ENCODE assay signal across 1 cellular context in genomic region chr2:182038579-182038978, GRCh38.
TF ChIP-seq lines count a peak whose summit lies in the region.

No MANE protein-coding gene starts in this region.

TF ChIP-seq in HEK293, 187 proteins besides CTCF, POLR2A, EP300 and RAD21 (continued from another document):
- TF ChIP-seq, protein P1, sequence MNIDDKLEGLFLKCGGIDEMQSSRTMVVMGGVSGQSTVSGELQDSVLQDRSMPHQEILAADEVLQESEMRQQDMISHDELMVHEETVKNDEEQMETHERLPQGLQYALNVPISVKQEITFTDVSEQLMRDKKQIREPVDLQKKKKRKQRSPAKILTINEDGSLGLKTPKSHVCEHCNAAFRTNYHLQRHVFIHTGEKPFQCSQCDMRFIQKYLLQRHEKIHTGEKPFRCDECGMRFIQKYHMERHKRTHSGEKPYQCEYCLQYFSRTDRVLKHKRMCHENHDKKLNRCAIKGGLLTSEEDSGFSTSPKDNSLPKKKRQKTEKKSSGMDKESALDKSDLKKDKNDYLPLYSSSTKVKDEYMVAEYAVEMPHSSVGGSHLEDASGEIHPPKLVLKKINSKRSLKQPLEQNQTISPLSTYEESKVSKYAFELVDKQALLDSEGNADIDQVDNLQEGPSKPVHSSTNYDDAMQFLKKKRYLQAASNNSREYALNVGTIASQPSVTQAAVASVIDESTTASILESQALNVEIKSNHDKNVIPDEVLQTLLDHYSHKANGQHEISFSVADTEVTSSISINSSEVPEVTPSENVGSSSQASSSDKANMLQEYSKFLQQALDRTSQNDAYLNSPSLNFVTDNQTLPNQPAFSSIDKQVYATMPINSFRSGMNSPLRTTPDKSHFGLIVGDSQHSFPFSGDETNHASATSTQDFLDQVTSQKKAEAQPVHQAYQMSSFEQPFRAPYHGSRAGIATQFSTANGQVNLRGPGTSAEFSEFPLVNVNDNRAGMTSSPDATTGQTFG (tag by site-specific recombination; IDR thresholded peaks at IDR 0.05; ENCODE audit: borderline replicate concordance) = no peak
